ENCODE assay signal across 24 cellular contexts in genomic region chr11:101445761-101446160, GRCh38.
A peak's percentile ranks its signal among the peaks of the same experiment; 100 is the strongest.
DNase-seq lines count a peak whose midpoint lies in the region; ATAC-seq, FAIRE-seq and TF ChIP-seq lines count a peak whose summit lies in the region.
"Had no signal": no experiment of that assay in that cellular context is flagged by ENCODE, and none has a peak within 500 bp of the region (broad histone marks: within the 10 kb centered on the region; RNA-seq: fewer than 3 reads in every experiment).

No MANE protein-coding gene starts in this region.

- DNase-seq in AG10803 (ENCODE audit: low read depth), result peak; percentile 62
- DNase-seq in HS-5 (ENCODE audit: low read depth), result peak; percentile 77
- peak; percentile 67 for DNase-seq in bronchial epithelial cell (ENCODE audit: low read depth)
- no peak for DNase-seq in omental fat pad (ENCODE audit: low spot score)
- DNase-seq in A673 (ENCODE audit: low spot score), result no peak
- no peak for DNase-seq in smooth muscle cell (lab: John Stamatoyannopoulos, UW; ENCODE audit: unreplicated experiment)
- no peak for DNase-seq in HAP-1 (ENCODE audit: low spot score in 2 of 2)
- DNase-seq: activated CD4-positive, alpha-beta T cell treated with anti-CD3 and anti-CD28 coated beads for 1 hour; activated CD8-positive, alpha-beta T cell treated with anti-CD3 and anti-CD28 coated beads, Interleukin-2, amount 10 ng/mL, durations not matched to agents 7 days and 5 days; anterior cingulate cortex; caudate nucleus; cortex of kidney; esophagus squamous epithelium; KBM-7; naive thymus-derived CD8-positive, alpha-beta T cell; NCI-H1417 treated with DMSO at 0.1 percent for 48 hours; NCI-H748 treated with DMSO at 0.1 percent for 48 hours; occipital lobe; stimulated activated CD4-positive, alpha-beta T cell treated with anti-CD3 and anti-CD28 coated beads, Interleukin-12 subunit alpha, Interleukin-12 subunit beta, amount 100 ng/mL, for 4 hours; stimulated activated CD4-positive, alpha-beta T cell treated with anti-CD3 and anti-CD28 coated beads, Interleukin-4, amount 100 ng/mL, for 1 hour; T-helper 2 cell had no signal

- H3K36me3 ChIP-seq in bronchial epithelial cell (ENCODE audit: control insufficient read depth, insufficient read depth, low read length) (no peaks in the 10 kb centered on the region), A673 (ENCODE audit: insufficient read depth, low read length, poor library complexity, severe bottlenecking) (no peaks in the 10 kb centered on the region), smooth muscle cell (ENCODE audit: low read depth) (no peaks in the 10 kb centered on the region), HAP-1 (replicated peaks) (no peaks in the 10 kb centered on the region)
- H3K36me3 ChIP-seq: esophagus squamous epithelium had no signal

- H3K79me2 ChIP-seq in smooth muscle cell (ENCODE audit: low read depth), result no peaks in the 10 kb centered on the region

- no peak overlapping the region for H3K9ac ChIP-seq in smooth muscle cell (ENCODE audit: low read depth)

- H3K4me1 ChIP-seq in A673 (ENCODE audit: insufficient read depth, low read length, poor library complexity, severe bottlenecking) (no peaks in the 10 kb centered on the region), smooth muscle cell (ENCODE audit: low read depth) (peaks cover 13% of the 10 kb centered on the region), HAP-1 (no peaks in the 10 kb centered on the region)

- no peak overlapping the region for H3K4me3 ChIP-seq in AG10803 (ENCODE audit: low read length)
- no peak overlapping the region for H3K4me3 ChIP-seq in bronchial epithelial cell (ENCODE audit: low read depth, low read length)
- no peak overlapping the region for H3K4me3 ChIP-seq in A673 (ENCODE audit: low read depth, low read length, poor library complexity, severe bottlenecking)
- no peak overlapping the region for H3K4me3 ChIP-seq in smooth muscle cell
- no peak overlapping the region for H3K4me3 ChIP-seq in HAP-1
- H3K4me3 ChIP-seq: esophagus squamous epithelium had no signal

- no peak for FAIRE-seq in bronchial epithelial cell (lab: Jason Lieb, UNC)
- FAIRE-seq: H54 had no signal

- no peaks in the 10 kb centered on the region for H4K20me1 ChIP-seq in smooth muscle cell (ENCODE audit: low read depth)

- no peak overlapping the region for H3K27ac ChIP-seq in A673 (ENCODE audit: low read depth, low read length, poor library complexity, severe bottlenecking)
- no peak overlapping the region for H3K27ac ChIP-seq in smooth muscle cell (ENCODE audit: low read depth)
- H3K27ac ChIP-seq: esophagus squamous epithelium had no signal

- BruUV-seq in A673 (replicated peaks; lab: Mats Ljungman, UMichigan), result no TSS peak

- CTCF ChIA-PET in A673 (lab: Charles Lee), result no interaction called here

- intact Hi-C loops in A673 (cut with micrococcal nuclease; ENCODE audit: unreplicated experiment), result no loop called here

- in situ Hi-C loops in HAP-1 (cut with MboI; ENCODE audit: low sequenced_read_pairs), result loop anchor here (10.0 to 25.0 kb wide), 2 partner anchors 399 to 567 kb away; no protein-coding TSS in a partner anchor

- H3K9me3 ChIP-seq in A673 (ENCODE audit: low read depth, low read length, poor library complexity, severe bottlenecking), result no peaks in the 10 kb centered on the region
- no peaks in the 10 kb centered on the region for H3K9me3 ChIP-seq in smooth muscle cell (replicated peaks; ENCODE audit: low read depth)
- H3K9me3 ChIP-seq in HAP-1, result no peaks in the 10 kb centered on the region
- H3K9me3 ChIP-seq: esophagus squamous epithelium had no signal

- peak; percentile 31 for ATAC-seq in omental fat pad (ENCODE audit: low FRiP score)
- ATAC-seq in GM18498 (IDR thresholded peaks at IDR 0.05; ENCODE audit: unreplicated experiment), result no peak
- ATAC-seq: activated CD8-positive, alpha-beta T cell treated with anti-CD3 and anti-CD28 coated beads, Interleukin-2, amount 10 ng/mL, durations not matched to agents 7 days and 5 days; activated naive CD4-positive, alpha-beta T cell treated with anti-CD3 and anti-CD28 coated beads, Interleukin-2, amount 50 U/mL, for 72 hours; naive thymus-derived CD8-positive, alpha-beta T cell had no signal

- H3K27me3 ChIP-seq in bronchial epithelial cell (ENCODE audit: control insufficient read depth, insufficient read depth, low read length), result no peaks in the 10 kb centered on the region
- H3K27me3 ChIP-seq in A673 (replicated peaks; ENCODE audit: insufficient read depth, low read depth, low read length, poor library complexity), result no peaks in the 10 kb centered on the region
- no peaks in the 10 kb centered on the region for H3K27me3 ChIP-seq in smooth muscle cell (ENCODE audit: low read depth)
- H3K27me3 ChIP-seq in HAP-1 (ENCODE audit: low read depth), result no peaks in the 10 kb centered on the region
- H3K27me3 ChIP-seq: esophagus squamous epithelium had no signal

- POLR2A ChIA-PET in A673 (lab: Charles Lee; ENCODE audit: low non-redundant PET), result no interaction called here

- no peaks in the 10 kb centered on the region for H3F3A ChIP-seq in smooth muscle cell (ENCODE audit: low read depth)

- H3K4me2 ChIP-seq in smooth muscle cell, result no peak overlapping the region

- no peak overlapping the region for H2AFZ ChIP-seq in smooth muscle cell (ENCODE audit: low read depth)

- TF ChIP-seq CTCF in AG10803 (conservative IDR thresholded peaks at IDR 0.05; ENCODE audit: low read length) (no peak), bronchial epithelial cell (IDR thresholded peaks at IDR 0.05; ENCODE audit: insufficient read depth, low read length, severe bottlenecking) (no peak), omental fat pad (IDR thresholded peaks at IDR 0.05) (no peak), A673 (conservative IDR thresholded peaks at IDR 0.05; ENCODE audit: low read depth, low read length) (no peak), smooth muscle cell (IDR thresholded peaks at IDR 0.05; ENCODE audit: borderline replicate concordance, insufficient read depth, poor library complexity, severe bottlenecking) (no peak)

Comparison
In these comparisons a context has a peak if more than half of its experiments do, and no peak if none do; other contexts are left out.
1. DNase-seq: peak in AG10803 (single experiment), HS-5 (single experiment) and bronchial epithelial cell (single experiment); none in omental fat pad (single experiment), A673 (single experiment), smooth muscle cell (single experiment) and HAP-1 (0 of 2).